Comparison of ENCODE assay signal across 18 cellular contexts in the genomic region with DNA sequence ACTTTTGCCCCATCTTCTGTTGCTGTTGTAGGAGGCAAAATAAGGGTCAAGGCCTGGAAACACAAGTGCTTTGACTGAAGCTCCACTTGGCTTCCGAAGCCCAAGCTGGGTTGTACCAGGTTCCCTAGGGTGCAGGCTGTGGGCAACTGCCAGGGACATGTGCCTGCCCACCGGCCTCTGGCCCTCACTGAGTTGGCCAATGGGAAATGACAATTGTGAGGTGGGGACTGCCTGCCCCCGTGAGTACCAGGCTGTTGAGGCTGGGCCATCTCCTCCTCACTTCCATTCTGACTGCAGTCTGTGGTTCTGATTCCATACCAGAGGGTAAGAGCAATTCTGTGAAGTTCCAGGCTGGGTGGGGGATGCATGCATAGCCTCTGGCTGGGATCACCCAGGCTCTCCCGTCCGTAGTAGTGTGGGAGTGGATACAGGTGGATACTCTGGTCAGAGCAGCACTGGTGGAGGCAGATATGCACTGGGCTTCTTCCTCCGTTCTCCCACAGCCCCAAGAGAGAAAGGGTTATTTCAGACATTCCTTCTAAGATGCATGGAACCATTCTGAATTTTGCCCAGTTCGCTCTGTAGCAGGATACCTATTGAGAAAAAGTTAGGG. TPM values are rescaled to one million over a fixed set of nuclear protein-coding genes. Genes with fewer than 3 reads are reported as not detected.
DNase-seq lines count a peak whose midpoint lies in the region; ATAC-seq, FAIRE-seq and TF ChIP-seq lines count a peak whose summit lies in the region.
"Had no signal": no experiment of that assay in that cellular context is flagged by ENCODE, and none has a peak within 500 bp of the region (broad histone marks: within the 10 kb centered on the region; RNA-seq: fewer than 3 reads in every experiment).

A gene (plus strand): TSS at position 285 of the 613 bp plus-strand sequence. CDS start 10,349 bp downstream, outside the sequence.

- no peaks in the 10 kb centered on the region for H3K9me3 Mint-ChIP-seq in activated CD4-positive, alpha-beta T cell treated with anti-CD3 and anti-CD28 coated beads, Interleukin-2, amount 10 ng/mL, durations not matched to agents 24 days and 14 days
- no peaks in the 10 kb centered on the region for H3K9me3 Mint-ChIP-seq in activated naive CD4-positive, alpha-beta T cell treated with anti-CD3 and anti-CD28 coated beads, Interleukin-2, amount 50 U/mL, for 72 hours

- H2BK5ac ChIP-seq in neuronal stem cell (ENCODE audit: low read length): no peak within 1 kb of the TSS

- no peak within 1 kb of the TSS for H2AK5ac ChIP-seq in neuronal stem cell (ENCODE audit: low read depth, low read length)

- H2AFZ ChIP-seq in K562 (ENCODE audit: low read depth, low read length) (peak within 1 kb of the TSS; percentile 33; the same call in 1 of the 2 replicates), neuronal stem cell (ENCODE audit: low read length) (no peak within 1 kb of the TSS)

- no peak within 1 kb of the TSS for H3K14ac ChIP-seq in neuronal stem cell (ENCODE audit: low read length)

- peak; percentile 59; the same call in 2 of the 3 replicates for ATAC-seq in K562
- no peak for ATAC-seq in activated naive CD4-positive, alpha-beta T cell treated with anti-CD3 and anti-CD28 coated beads, Interleukin-2, amount 50 U/mL, for 72 hours

- TF ChIP-seq EP300 in K562 (IDR thresholded peaks at IDR 0.05; ENCODE audit: low read length): no peak
- TF ChIP-seq EP300 in suprapubic skin (IDR thresholded peaks at IDR 0.05): no peak

- no peak within 1 kb of the TSS for H4K91ac ChIP-seq in neuronal stem cell (ENCODE audit: low read depth, low read length, poor library complexity)

- H3K4me3 Mint-ChIP-seq in activated CD4-positive, alpha-beta T cell treated with anti-CD3 and anti-CD28 coated beads, Interleukin-2, amount 10 ng/mL, durations not matched to agents 24 days and 14 days: no peak within 1 kb of the TSS
- H3K4me3 Mint-ChIP-seq: CD4-positive, alpha-beta memory T cell had no signal

- H3K27ac Mint-ChIP-seq in activated CD4-positive, alpha-beta T cell treated with anti-CD3 and anti-CD28 coated beads, Interleukin-2, amount 10 ng/mL, durations not matched to agents 24 days and 14 days: no peak within 1 kb of the TSS
- H3K27ac Mint-ChIP-seq in activated naive CD4-positive, alpha-beta T cell treated with anti-CD3 and anti-CD28 coated beads, Interleukin-2, amount 50 U/mL, for 72 hours: no peak within 1 kb of the TSS
- H3K27ac Mint-ChIP-seq: CD4-positive, alpha-beta memory T cell had no signal

- no peak within 1 kb of the TSS for H3K27ac ChIP-seq in K562 (ENCODE audit: extremely low read depth, low read depth, low read length)
- H3K27ac ChIP-seq in neuronal stem cell (replicated peaks; ENCODE audit: low read length): no peak within 1 kb of the TSS
- H3K27ac ChIP-seq in suprapubic skin: no peak within 1 kb of the TSS
- H3K27ac ChIP-seq: 22Rv1, RWPE1 had no signal

- CTCF ChIA-PET in K562 (lab: Yijun Ruan, JAX; ENCODE audit: low intra/inter-chr PET ratio): no interaction called here

- H3K9me3 ChIP-seq in K562 (replicated peaks; ENCODE audit: control insufficient read depth, insufficient read depth, low read depth, low read length): no peaks in the 10 kb centered on the region
- H3K9me3 ChIP-seq in neuronal stem cell (replicated peaks in 1 of 2; ENCODE audit: control insufficient read depth in 2 of 2, insufficient read depth in 1 of 2, low read depth in 1 of 2, low read length in 2 of 2): no peaks in the 10 kb centered on the region
- no peaks in the 10 kb centered on the region for H3K9me3 ChIP-seq in suprapubic skin
- H3K9me3 ChIP-seq: BE2C had no signal

- TF ChIP-seq CTCF in K562 (IDR thresholded peaks at IDR 0.05 in 2 of 3, conservative IDR thresholded peaks at IDR 0.05 in 1 of 3; ENCODE audit: insufficient read depth in 2 of 3, low read depth in 1 of 3, low read length in 3 of 3) (no peak), suprapubic skin (IDR thresholded peaks at IDR 0.05) (no peak)

- peaks cover 3% of the 10 kb centered on the region for H3K4me1 Mint-ChIP-seq in activated CD4-positive, alpha-beta T cell treated with anti-CD3 and anti-CD28 coated beads, Interleukin-2, amount 10 ng/mL, durations not matched to agents 24 days and 14 days
- H3K4me1 Mint-ChIP-seq: CD4-positive, alpha-beta memory T cell had no signal

- TF ChIP-seq RAD21 in K562 (CRISPR knock-in tag; conservative IDR thresholded peaks at IDR 0.05 in 1 of 2, IDR thresholded peaks at IDR 0.05 in 1 of 2): no peak

- no peaks in the 10 kb centered on the region for H4K20me1 ChIP-seq in K562 (replicated peaks; ENCODE audit: control insufficient read depth, insufficient read depth, low read length)

- 26% methylated on average over 7 of the region's 7 CpGs for WGBS in K562 (ENCODE audit: insufficient coverage, low coverage, missing lambda C conversion rate)
- WGBS in neuronal stem cell (ENCODE audit: extremely low coverage in 2 of 2, insufficient read length in 2 of 2, insufficient replicate concordance in 1 of 2), 2 donors: no CpG with 5 or more reads among the region's 7 CpGs
- WGBS in suprapubic skin: 85% methylated on average over 7 of the region's 7 CpGs

- H4K8ac ChIP-seq in neuronal stem cell (ENCODE audit: low read depth, low read length): peak within 1 kb of the TSS; percentile 84

- peak within 1 kb of the TSS in 1 of 2 experiments; percentile 26; a peak in 1 of 4 replicates for H3K9ac ChIP-seq in K562 (ENCODE audit: insufficient read depth in 1 of 2, low read depth in 2 of 2, low read length in 2 of 2)
- H3K9ac ChIP-seq in neuronal stem cell (ENCODE audit: low read depth, low read length, poor library complexity): peak within 1 kb of the TSS; percentile 10

- H3K79me2 ChIP-seq in K562 (ENCODE audit: control insufficient read depth, insufficient read depth, low read length): no peaks in the 10 kb centered on the region

- no peaks in the 10 kb centered on the region for H3K9me1 ChIP-seq in K562 (ENCODE audit: control insufficient read depth, insufficient read depth, low read length)

- no peak within 1 kb of the TSS for H3K23ac ChIP-seq in neuronal stem cell (ENCODE audit: low read depth, low read length, poor library complexity)

- no TSS peak for BruUV-seq in K562 (replicated peaks; lab: Mats Ljungman, UMichigan)

- no peaks in the 10 kb centered on the region for H3K79me1 ChIP-seq in neuronal stem cell (ENCODE audit: low read depth, low read length)

- H3K27me3 Mint-ChIP-seq in activated CD4-positive, alpha-beta T cell treated with anti-CD3 and anti-CD28 coated beads, Interleukin-2, amount 10 ng/mL, durations not matched to agents 24 days and 14 days: peaks cover 28% of the 10 kb centered on the region

- H3K36me3 ChIP-seq in K562 (ENCODE audit: control insufficient read depth, insufficient read depth, low read length) (no peaks in the 10 kb centered on the region), neuronal stem cell (replicated peaks in 1 of 2; ENCODE audit: control insufficient read depth in 2 of 2, insufficient read depth in 2 of 2, low read length in 2 of 2) (no peaks in the 10 kb centered on the region), suprapubic skin (no peaks in the 10 kb centered on the region)
- H3K36me3 ChIP-seq: BE2C had no signal

- no peak within 1 kb of the TSS for H2BK12ac ChIP-seq in neuronal stem cell (ENCODE audit: low read length)

- H3K4me1 ChIP-seq in K562 (replicated peaks in 1 of 2; ENCODE audit: control insufficient read depth in 2 of 2, insufficient read depth in 2 of 2, low read length in 2 of 2) (no peaks in the 10 kb centered on the region; a peak in 1 of 5 replicates), neuronal stem cell (ENCODE audit: control insufficient read depth in 2 of 2, insufficient read depth in 1 of 2, low read depth in 1 of 2, low read length in 2 of 2) (peaks cover 0 to 3% of the 10 kb centered on the region in 2 donors), suprapubic skin (no peaks in the 10 kb centered on the region)
- H3K4me1 ChIP-seq: BE2C had no signal

- intact Hi-C loops in activated CD4-positive, alpha-beta T cell treated with anti-CD3 and anti-CD28 coated beads, Interleukin-2, amount 10 ng/mL, durations not matched to agents 24 days and 14 days (cut with micrococcal nuclease): no loop called here
- intact Hi-C loops in K562 (cut with micrococcal nuclease): no loop called here

- H3K36me3 Mint-ChIP-seq in activated CD4-positive, alpha-beta T cell treated with anti-CD3 and anti-CD28 coated beads, Interleukin-2, amount 10 ng/mL, durations not matched to agents 24 days and 14 days (ENCODE audit: low read depth): no peaks in the 10 kb centered on the region
- H3K36me3 Mint-ChIP-seq in activated naive CD4-positive, alpha-beta T cell treated with anti-CD3 and anti-CD28 coated beads, Interleukin-2, amount 50 U/mL, for 72 hours: no peaks in the 10 kb centered on the region
- H3K36me3 Mint-ChIP-seq: CD4-positive, alpha-beta memory T cell had no signal

- peak within 1 kb of the TSS; percentile 11 for H3K18ac ChIP-seq in neuronal stem cell (ENCODE audit: low read length)

- no peak within 1 kb of the TSS for H3K4ac ChIP-seq in neuronal stem cell (ENCODE audit: low read length)

- H3K4me3 ChIP-seq in K562: no peak within 1 kb of the TSS
- H3K4me3 ChIP-seq in neuronal stem cell (ENCODE audit: low read length in 2 of 2): no peak within 1 kb of the TSS
- H3K4me3 ChIP-seq in suprapubic skin: no peak within 1 kb of the TSS

- DNase-seq in activated CD4-positive, alpha-beta T cell treated with anti-CD3 and anti-CD28 coated beads, Interleukin-2, amount 10 ng/mL, durations not matched to agents 24 days and 14 days: peak; percentile 44
- DNase-seq in activated CD4-positive, alpha-beta T cell treated with anti-CD3 and anti-CD28 coated beads for 48 hours: no peak
- no peak for DNase-seq in K562 (ENCODE audit: extremely low read depth in 1 of 4, low spot score in 3 of 4)
- DNase-seq in neuronal stem cell (ENCODE audit: low spot score): no peak
- DNase-seq in suprapubic skin (ENCODE audit: low spot score in 2 of 2): no peak
- no peak for DNase-seq in middle frontal gyrus (ENCODE audit: extremely low spot score, low spot score)
- no peak for DNase-seq in NCI-H2107 treated with DMSO at 0.1 percent for 48 hours (lab: John Stamatoyannopoulos, UW; ENCODE audit: unreplicated experiment)
- no peak for DNase-seq in activated naive CD4-positive, alpha-beta T cell treated with anti-CD3 and anti-CD28 coated beads, Interleukin-2, amount 50 U/mL, for 72 hours (ENCODE audit: low spot score in 2 of 2)
- DNase-seq: BE2C; CD4-positive, alpha-beta memory T cell; NCI-H187; NCI-H526 treated with DMSO at 0.1 percent for 48 hours had no signal

- no peaks in the 10 kb centered on the region for H3K27me3 ChIP-seq in K562 (ENCODE audit: control insufficient read depth in 2 of 2, insufficient read depth in 2 of 2, low read length in 2 of 2)
- H3K27me3 ChIP-seq in neuronal stem cell (ENCODE audit: control insufficient read depth in 3 of 3, insufficient read depth in 3 of 3, low read depth in 1 of 3, low read length in 3 of 3): peaks cover 0 to 46% (median 0%) of the 10 kb centered on the region in 3 experiments
- peaks cover 20% of the 10 kb centered on the region for H3K27me3 ChIP-seq in suprapubic skin

- no peak for FAIRE-seq in K562 (lab: Jason Lieb, UNC)
- FAIRE-seq: GM19239 had no signal

- POLR2A ChIA-PET in K562 (lab: Yijun Ruan, JAX): no interaction called here

- H3K4me2 ChIP-seq in K562 (ENCODE audit: insufficient read depth, low read length): no peak within 1 kb of the TSS
- no peak within 1 kb of the TSS for H3K4me2 ChIP-seq in neuronal stem cell (ENCODE audit: insufficient read depth, low read length, poor library complexity, severe bottlenecking)

- H2BK15ac ChIP-seq in neuronal stem cell (ENCODE audit: low read length): no peak within 1 kb of the TSS

- TF ChIP-seq POLR2A in K562 (conservative IDR thresholded peaks at IDR 0.05) (no peak), suprapubic skin (IDR thresholded peaks at IDR 0.05) (no peak)

- H2BK120ac ChIP-seq in neuronal stem cell (ENCODE audit: low read depth, low read length): no peak within 1 kb of the TSS

- in situ Hi-C loops in K562 (cut with MboI): loop anchor here (10.0 kb wide), 1 partner anchor 322 kb away; no protein-coding TSS in a partner anchor

RNA-seq across cellular contexts. Expression of the gene that starts here (rescaled TPM):
- total RNA-seq in activated CD4-positive, alpha-beta T cell treated with anti-CD3 and anti-CD28 coated beads, Interleukin-2, amount 10 ng/mL, durations not matched to agents 24 days and 14 days: not detected in 2 replicates
- not detected in 2 replicates for total RNA-seq in K562 (2011; cell fraction: chromatin; rRNA removed; ENCODE audit: low replicate concordance)
- 0.13 TPM in 1 of 2 replicates, not detected in the other for total RNA-seq in K562 (2011; cell fraction: nucleolus; rRNA removed)
- not detected in 2 replicates for total RNA-seq in K562 (2011; cell fraction: nucleoplasm; rRNA removed)
- total RNA-seq in K562 (2014; rRNA removed): not detected in 2 replicates
- not detected in 2 replicates for total RNA-seq in K562 (2014; rRNA removed; fragmentation: Illumina TruSeq; extraction: Trizol)
- not detected in 2 replicates for total RNA-seq in K562 (2015; rRNA removed; fragmentation: Illumina TruSeq; extraction: Trizol)
- total RNA-seq in K562 (2021): 0.04 TPM in 1 of 2 replicates, not detected in the other
- polyA plus RNA-seq in K562 (2011; rRNA removed): 0.01 and 0.03 TPM in 2 replicates
- 0.01 TPM in 1 of 2 replicates, not detected in the other for polyA plus RNA-seq in K562 (2011; cell fraction: cytosol; rRNA removed)
- polyA plus RNA-seq in K562 (2011; cell fraction: nucleus; rRNA removed): not detected in 2 replicates
- polyA plus RNA-seq in K562 (2012): 0.01 TPM in 1 of 2 replicates, not detected in the other
- polyA plus RNA-seq in K562 (2014; fragmentation: Illumina TruSeq; extraction: Trizol): 0.04 TPM in 2 replicates
- polyA plus RNA-seq in K562 (2014; fragmentation: Nextera tagmentation; extraction: Ambion mirVana): under 1 TPM; 0.01 to 0.03 TPM
- 0.03 TPM in 1 of 2 replicates, not detected in the other for polyA plus RNA-seq in K562 (2014; rRNA removed)
- not detected in 2 replicates for polyA minus RNA-seq in K562 (2011; rRNA and poly(A)+ RNA removed)
- polyA minus RNA-seq in K562 (2011; cell fraction: cytosol; rRNA and poly(A)+ RNA removed): not detected in 2 replicates
- not detected in 2 replicates for polyA minus RNA-seq in K562 (2011; cell fraction: nucleus; rRNA and poly(A)+ RNA removed)
- polyA plus RNA-seq in neuronal stem cell (2013, experiment 1 of 2): not detected
- not detected for polyA plus RNA-seq in neuronal stem cell (2013, experiment 2 of 2)
- 10 to 100 TPM; 10.7 to 21.6 (median 19.7) TPM for total RNA-seq in suprapubic skin
- not detected for total RNA-seq in activated naive CD4-positive, alpha-beta T cell treated with anti-CD3 and anti-CD28 coated beads, Interleukin-2, amount 50 U/mL, for 72 hours
- total RNA-seq: CD4-positive, alpha-beta memory T cell; H4; LHCN-M2 had no signal
- polyA plus RNA-seq: AG04450; CD4-positive, alpha-beta memory T cell had no signal

Comparison
In these comparisons a context has a peak if more than half of its experiments do, and no peak if none do; other contexts are left out.
1. RNA of the gene that starts here (total RNA-seq): 10.7 to 21.6 TPM in suprapubic skin; not detected in activated CD4-positive, alpha-beta T cell treated with anti-CD3 and anti-CD28 coated beads, Interleukin-2, amount 10 ng/mL, durations not matched to agents 24 days and 14 days, not detected in activated naive CD4-positive, alpha-beta T cell treated with anti-CD3 and anti-CD28 coated beads, Interleukin-2, amount 50 U/mL, for 72 hours and 0.04 to 0.13 TPM in K562; every median in the first group is over 10 times any median in the second.
2. Peak in DNase-seq in activated CD4-positive, alpha-beta T cell treated with anti-CD3 and anti-CD28 coated beads, Interleukin-2, amount 10 ng/mL, durations not matched to agents 24 days and 14 days; RNA of the gene not detected or under 1 TPM.
3. Peak in ATAC-seq in K562; RNA of the gene not detected or under 1 TPM.